In genomic region chr3:163138258-163138657, GRCh38 we compare ENCODE assay signal across 36 cellular contexts.
"Had no signal": no experiment of that assay in that cellular context is flagged by ENCODE, and none has a peak within 500 bp of the region (broad histone marks: within the 10 kb centered on the region; RNA-seq: fewer than 3 reads in every experiment).

No MANE protein-coding gene starts in this region.

- H3K4me2 ChIP-seq: KMS-11 had no signal

- DNase-seq: Karpas-422, Kasumi-1, KG1, MG63, MM.1S, MV-4-11, NCI-H1048, NCI-H1092, NCI-H1092 treated with DMSO at 0.1 percent for 48 hours, NCI-H1105, NCI-H1105 treated with DMSO at 0.1 percent for 48 hours, NCI-H1417, NCI-H1417 treated with DMSO at 0.1 percent for 48 hours, NCI-H1436, NCI-H1436 treated with DMSO at 0.1 percent for 48 hours, NCI-H146, NCI-H1694, NCI-H1694 treated with DMSO at 0.1 percent for 48 hours, NCI-H187, NCI-H187 treated with DMSO at 0.1 percent for 48 hours, NCI-H1930, NCI-H2029, NCI-H2029 treated with DMSO at 0.1 percent for 48 hours, NCI-H2081, NCI-H2081 treated with DMSO at 0.1 percent for 48 hours, NCI-H2107, NCI-H2171, NCI-H2171 treated with DMSO at 0.1 percent for 48 hours, NCI-H2227 treated with DMSO at 0.1 percent for 48 hours, NCI-H226, NCI-H345, NCI-H446, NCI-H446 treated with DMSO at 0.1 percent for 48 hours, NCI-H510A, NCI-H510A treated with DMSO at 0.1 percent for 48 hours had no signal

- H3K9ac ChIP-seq: KMS-11 had no signal

- H3K27me3 ChIP-seq: MG63 had no signal

- H3K36me3 ChIP-seq: MG63 had no signal

- H3K9me3 ChIP-seq: MG63 had no signal

- H3K4me3 ChIP-seq: MG63 had no signal

- H3K27ac ChIP-seq: KMS-11 had no signal
